16 cellular contexts compared by ENCODE assay signal in genomic region chr3:38643090-38643489, GRCh38. TPM values are rescaled to one million over a fixed set of nuclear protein-coding genes. Genes with fewer than 3 reads are reported as not detected.
DNase-seq lines count a peak whose midpoint lies in the region; ATAC-seq, FAIRE-seq and TF ChIP-seq lines count a peak whose summit lies in the region.
"Had no signal": no experiment of that assay in that cellular context is flagged by ENCODE, and none has a peak within 500 bp of the region (broad histone marks: within the 10 kb centered on the region; RNA-seq: fewer than 3 reads in every experiment).

No MANE protein-coding gene starts in this region.

- BruUV-seq in MCF 10A (replicated peaks; lab: Mats Ljungman, UMichigan) = no TSS peak

- no peaks in the 10 kb centered on the region for H3K27me3 Mint-ChIP-seq in MCF 10A (ENCODE audit: insufficient read depth, unreplicated experiment)

- no peaks in the 10 kb centered on the region for H3K9me3 Mint-ChIP-seq in MCF 10A (ENCODE audit: unreplicated experiment)

- no peaks in the 10 kb centered on the region for H3K4me1 Mint-ChIP-seq in MCF 10A (ENCODE audit: insufficient read depth, unreplicated experiment)

- H3K36me3 ChIP-seq in heart left ventricle (no peaks in the 10 kb centered on the region), H1 (ENCODE audit: control insufficient read depth in 2 of 4, insufficient read depth in 4 of 4, low read length in 3 of 4) (no peaks in the 10 kb centered on the region), neuronal stem cell (replicated peaks in 1 of 2; ENCODE audit: control insufficient read depth in 2 of 2, insufficient read depth in 2 of 2, low read length in 2 of 2) (no peaks in the 10 kb centered on the region), smooth muscle cell (ENCODE audit: low read depth) (no peaks in the 10 kb centered on the region)

- H3K14ac ChIP-seq in H1 (ENCODE audit: insufficient read length) (no peak overlapping the region), neuronal stem cell (ENCODE audit: low read length) (peak overlapping the region; percentile 49)

- H4K8ac ChIP-seq in H1 (ENCODE audit: extremely low read depth, insufficient read depth, low read length) = no peak overlapping the region; the same call in 1 of the 2 replicates
- no peak overlapping the region for H4K8ac ChIP-seq in neuronal stem cell (ENCODE audit: low read depth, low read length)

- intact Hi-C loops in heart left ventricle (cut with DNase I) (no loop called here), Right ventricle myocardium superior (cut with DNase I) (no loop called here), MCF 10A (cut with micrococcal nuclease) (no loop called here)

- no peak for TF ChIP-seq CTCF in heart left ventricle (IDR thresholded peaks at IDR 0.05)
- TF ChIP-seq CTCF in H1 (IDR thresholded peaks at IDR 0.05; ENCODE audit: control extremely low read depth in 1 of 3, insufficient read depth in 1 of 3, low read depth in 1 of 3, low read length in 3 of 3) = no peak
- TF ChIP-seq CTCF in MCF 10A (IDR thresholded peaks at IDR 0.05; ENCODE audit: unreplicated experiment) = no peak
- TF ChIP-seq CTCF in smooth muscle cell (IDR thresholded peaks at IDR 0.05; ENCODE audit: borderline replicate concordance, insufficient read depth, poor library complexity, severe bottlenecking) = no peak

- no peak overlapping the region for H3K23ac ChIP-seq in H1 (ENCODE audit: insufficient read length)
- H3K23ac ChIP-seq in neuronal stem cell (ENCODE audit: low read depth, low read length, poor library complexity) = no peak overlapping the region

- H3K27ac ChIP-seq in heart left ventricle = peak overlapping the region in 11 of 12 donors; percentile 16 to 98 (median 92)
- no peak overlapping the region for H3K27ac ChIP-seq in H1 (ENCODE audit: low read depth, low read length)
- no peak overlapping the region for H3K27ac ChIP-seq in neuronal stem cell (replicated peaks; ENCODE audit: low read length)
- H3K27ac ChIP-seq in smooth muscle cell (ENCODE audit: low read depth) = no peak overlapping the region
- H3K27ac ChIP-seq: C4-2B had no signal

- 66 to 81% (median 79%) methylated on average over 8 of the region's 8 CpGs for WGBS in heart left ventricle, 4 donors
- 84% methylated on average over 8 of the region's 8 CpGs; no CpG with 5 or more reads in 1 of the 2 experiments for WGBS in H1 (ENCODE audit: extremely low coverage in 1 of 2, insufficient coverage in 1 of 2, insufficient read length in 1 of 2, insufficient replicate concordance in 2 of 2, low coverage in 1 of 2, low lambda C conversion rate in 2 of 2, missing lambda C conversion rate in 1 of 2), 2 experiments
- no CpG with 5 or more reads among the region's 8 CpGs for WGBS in neuronal stem cell (ENCODE audit: extremely low coverage in 2 of 2, insufficient read length in 2 of 2, insufficient replicate concordance in 1 of 2), 2 donors
- 89% methylated on average over 8 of the region's 8 CpGs for WGBS in smooth muscle cell (ENCODE audit: low lambda C conversion rate)

- H3K79me1 ChIP-seq in H1 (ENCODE audit: low read depth, low read length) = 0 out of 2 replicates have a peak, but pooled peaks cover 9% of the 10 kb centered on the region
- H3K79me1 ChIP-seq in neuronal stem cell (ENCODE audit: low read depth, low read length) = no peaks in the 10 kb centered on the region

- no peak overlapping the region for H2BK20ac ChIP-seq in H1 (ENCODE audit: low read length)

- CTCF ChIA-PET in H1 (lab: Charles Lee; ENCODE audit: partially characterized antibody) (interaction anchor here (0.6 to 29.3 kb wide), 5 partner anchors 14 to 640 kb away, joined by 3 to 538 read pairs (median 21); no protein-coding TSS in a partner anchor), MCF 10A (lab: Yijun Ruan, JAX) (interaction anchor here (0.5 to 1.7 kb wide), 5 partner anchors 9 to 239 kb away, joined by 3 to 7 read pairs (median 6); no protein-coding TSS in a partner anchor)

- H4K91ac ChIP-seq in H1 (replicated peaks; ENCODE audit: insufficient read length, low read length) (no peak overlapping the region), neuronal stem cell (ENCODE audit: low read depth, low read length, poor library complexity) (no peak overlapping the region)

- H3K18ac ChIP-seq in H1 (ENCODE audit: extremely low read depth, low read length) (no peak overlapping the region), neuronal stem cell (ENCODE audit: low read length) (peak overlapping the region; percentile 31)

- H3K79me2 ChIP-seq in H1 (ENCODE audit: control insufficient read depth in 1 of 2, insufficient read depth in 2 of 2, low read length in 2 of 2) (no peaks in the 10 kb centered on the region; a peak in 1 of 4 replicates), smooth muscle cell (ENCODE audit: low read depth) (no peaks in the 10 kb centered on the region)

- no peak overlapping the region for H3K4ac ChIP-seq in H1 (replicated peaks; ENCODE audit: insufficient read length, low read depth, low read length)
- H3K4ac ChIP-seq in neuronal stem cell (ENCODE audit: low read length) = no peak overlapping the region

- H3K4me3 Mint-ChIP-seq in MCF 10A (ENCODE audit: unreplicated experiment) = no peak overlapping the region

- ATAC-seq in heart left ventricle (no peak), Right ventricle myocardium superior (ENCODE audit: poor library complexity) (no peak), GM18907 (IDR thresholded peaks at IDR 0.05; ENCODE audit: unreplicated experiment) (no peak)
- ATAC-seq: GM12878 had no signal

- H2BK5ac ChIP-seq in H1 (ENCODE audit: low read depth, low read length) (no peak overlapping the region), neuronal stem cell (ENCODE audit: low read length) (no peak overlapping the region)

- peaks cover 0 to 25% (median under 1%) of the 10 kb centered on the region in 9 donors for H3K27me3 ChIP-seq in heart left ventricle
- H3K27me3 ChIP-seq in H1 (replicated peaks in 1 of 4; ENCODE audit: control insufficient read depth in 3 of 4, extremely low read depth in 1 of 4, insufficient read depth in 3 of 4, low read length in 3 of 4) = peaks cover 0 to 8% (median 3%) of the 10 kb centered on the region in 4 experiments; a peak in 4 of 7 replicates
- H3K27me3 ChIP-seq in neuronal stem cell (ENCODE audit: control insufficient read depth in 3 of 3, insufficient read depth in 3 of 3, low read depth in 1 of 3, low read length in 3 of 3) = peaks cover 0 to 92% (median 6%) of the 10 kb centered on the region in 3 experiments
- peaks cover 53% of the 10 kb centered on the region for H3K27me3 ChIP-seq in smooth muscle cell (ENCODE audit: low read depth)

- H3K27ac Mint-ChIP-seq in MCF 10A (ENCODE audit: low read depth, unreplicated experiment) = no peak overlapping the region

- H2BK120ac ChIP-seq in H1 (replicated peaks; ENCODE audit: low read depth, low read length) (no peak overlapping the region), neuronal stem cell (ENCODE audit: low read depth, low read length) (no peak overlapping the region)

- H3K4me2 ChIP-seq in H1 (ENCODE audit: insufficient read depth in 1 of 2, low read depth in 2 of 2, low read length in 2 of 2) (no peak overlapping the region), neuronal stem cell (ENCODE audit: insufficient read depth, low read length, poor library complexity, severe bottlenecking) (no peak overlapping the region), smooth muscle cell (no peak overlapping the region)

- H3K56ac ChIP-seq in H1 (replicated peaks; ENCODE audit: insufficient read length, low read depth, low read length) = no peak overlapping the region

- no peak for TF ChIP-seq POLR2A in heart left ventricle (IDR thresholded peaks at IDR 0.05)
- TF ChIP-seq POLR2A in H1 (IDR thresholded peaks at IDR 0.05; ENCODE audit: control extremely low read depth in 1 of 2, low read depth in 2 of 2, low read length in 2 of 2) = no peak

- no peak for FAIRE-seq in H1 (lab: Jason Lieb, UNC)
- FAIRE-seq: GM12878 had no signal

- H2BK15ac ChIP-seq in H1 (ENCODE audit: low read length) = no peak overlapping the region
- no peak overlapping the region for H2BK15ac ChIP-seq in neuronal stem cell (ENCODE audit: low read length)

- no peak for TF ChIP-seq EP300 in H1 (IDR thresholded peaks at IDR 0.05; ENCODE audit: borderline replicate concordance in 1 of 2, low read depth in 2 of 2, low read length in 2 of 2)

- H3F3A ChIP-seq in smooth muscle cell (ENCODE audit: low read depth) = no peaks in the 10 kb centered on the region

- no peak overlapping the region for H4K5ac ChIP-seq in H1 (ENCODE audit: insufficient read length, low read depth, low read length)

- DNase-seq in heart left ventricle (peak in 1 of 5 donors; percentile 15), Right ventricle myocardium superior (no peak), H1 (ENCODE audit: low read depth in 1 of 2, low spot score in 2 of 2) (peak in 1 of 2 experiments; percentile 33), neuronal stem cell (ENCODE audit: low spot score) (no peak), MCF 10A (ENCODE audit: unreplicated experiment) (no peak), smooth muscle cell (lab: John Stamatoyannopoulos, UW; ENCODE audit: unreplicated experiment) (no peak)
- DNase-seq: DMS 273 treated with DMSO at 0.1 percent for 48 hours, GDM1, MM.1S, NCI-H1092 treated with DMSO at 0.1 percent for 48 hours, NCI-H2227 treated with DMSO at 0.1 percent for 48 hours, NCI-H524 treated with DMSO at 0.1 percent for 48 hours had no signal

- H4K20me1 ChIP-seq in H1 (replicated peaks in 1 of 2; ENCODE audit: control insufficient read depth in 1 of 2, insufficient read depth in 2 of 2, low read length in 2 of 2) (peaks cover 0 to 24% of the 10 kb centered on the region in 2 experiments), smooth muscle cell (ENCODE audit: low read depth) (no peaks in the 10 kb centered on the region)

- no peak for TF ChIP-seq RAD21 in H1 (IDR thresholded peaks at IDR 0.05 in 1 of 2, conservative IDR thresholded peaks at IDR 0.05 in 1 of 2; ENCODE audit: low read depth in 2 of 2, low read length in 2 of 2)

- H3K4me3 ChIP-seq in heart left ventricle = no peak overlapping the region
- no peak overlapping the region for H3K4me3 ChIP-seq in H1 (ENCODE audit: extremely low read depth in 1 of 4, insufficient read depth in 2 of 4, low read depth in 3 of 4, low read length in 4 of 4)
- H3K4me3 ChIP-seq in neuronal stem cell (ENCODE audit: low read length in 2 of 2) = no peak overlapping the region
- no peak overlapping the region for H3K4me3 ChIP-seq in smooth muscle cell
- H3K4me3 ChIP-seq: GM12878 had no signal

- no peaks in the 10 kb centered on the region; the same call in 1 of the 2 replicates for H3K23me2 ChIP-seq in H1 (ENCODE audit: low read depth, low read length)

- H2AFZ ChIP-seq in H1 (ENCODE audit: low read length) = no peak overlapping the region
- H2AFZ ChIP-seq in neuronal stem cell (ENCODE audit: low read length) = no peak overlapping the region
- no peak overlapping the region for H2AFZ ChIP-seq in smooth muscle cell (ENCODE audit: low read depth)

- H2AK5ac ChIP-seq in H1 (ENCODE audit: low read depth, low read length) (0 out of 2 replicates have a peak overlapping the region, but pooled peaks have one; percentile 26), neuronal stem cell (ENCODE audit: low read depth, low read length) (peak overlapping the region; percentile 16)

- H2BK12ac ChIP-seq in H1 (ENCODE audit: low read depth, low read length) (no peak overlapping the region), neuronal stem cell (ENCODE audit: low read length) (no peak overlapping the region)

- POLR2A ChIA-PET in H1 (lab: Charles Lee; ENCODE audit: partially characterized antibody) = interaction anchor here (1.3 to 1.5 kb wide), 2 partner anchors 9 to 15 kb away, joined by 3 read pairs; no protein-coding TSS in a partner anchor
- POLR2A ChIA-PET in MCF 10A (lab: Yijun Ruan, JAX) = no interaction called here

- H3K4me1 ChIP-seq in heart left ventricle (peaks cover 0 to 94% (median 23%) of the 10 kb centered on the region in 12 donors), H1 (replicated peaks in 1 of 4; ENCODE audit: control insufficient read depth in 3 of 4, insufficient read depth in 4 of 4, low read length in 3 of 4) (peaks cover 4 to 19% (median 8%) of the 10 kb centered on the region in 4 experiments), neuronal stem cell (ENCODE audit: control insufficient read depth in 2 of 2, insufficient read depth in 1 of 2, low read depth in 1 of 2, low read length in 2 of 2) (peaks cover 0 to 19% of the 10 kb centered on the region in 2 donors), smooth muscle cell (ENCODE audit: low read depth) (peaks cover 11% of the 10 kb centered on the region)

- H3K9ac ChIP-seq in H1 (replicated peaks in 1 of 4; ENCODE audit: extremely low read depth in 1 of 4, low read depth in 3 of 4, low read length in 3 of 4) (no peak overlapping the region), neuronal stem cell (ENCODE audit: low read depth, low read length, poor library complexity) (no peak overlapping the region), smooth muscle cell (ENCODE audit: low read depth) (no peak overlapping the region)

- H3K9me3 ChIP-seq in heart left ventricle (no peaks in the 10 kb centered on the region), H1 (ENCODE audit: insufficient read depth in 2 of 2, low read depth in 1 of 2, low read length in 1 of 2) (no peaks in the 10 kb centered on the region), neuronal stem cell (replicated peaks in 1 of 2; ENCODE audit: control insufficient read depth in 2 of 2, insufficient read depth in 1 of 2, low read depth in 1 of 2, low read length in 2 of 2) (no peaks in the 10 kb centered on the region), smooth muscle cell (replicated peaks; ENCODE audit: low read depth) (no peaks in the 10 kb centered on the region)

- peaks cover 5% of the 10 kb centered on the region for H3K36me3 Mint-ChIP-seq in MCF 10A (ENCODE audit: insufficient read depth, unreplicated experiment)

RNA-seq across cellular contexts. Expression of gene SCN5A, which starts 6.4 kb away (rescaled TPM):
- total RNA-seq in heart left ventricle (100 to 1,000 TPM; 133 to 242 (median 198) TPM), Right ventricle myocardium superior (162 TPM), MCF 10A (2022) (not detected in 2 replicates), smooth muscle cell (0.76 and 3.4 TPM in 2 replicates)
- polyA plus RNA-seq in heart left ventricle (10 to 100 TPM; 88.4 to 92.5 TPM), H1 (2011; rRNA removed) (4.8 and 6.8 TPM in 2 replicates), smooth muscle cell (0.93 and 1.6 TPM in 2 replicates)
- total RNA-seq in H1 (2021; fragmentation: NEBNext Ultra II Directional; extraction: Animal tissue kit (Norgen Biotek cat#: 25700)) = 11.4 and 16.5 TPM in 2 replicates
- polyA plus RNA-seq in H1 (2011; cell fraction: cytosol; rRNA removed) = 4.0 TPM
- 14.7 TPM for polyA plus RNA-seq in H1 (2011; cell fraction: nucleus; rRNA removed)
- polyA plus RNA-seq in H1 (2012, experiment 1 of 2) = 4.1 to 5.5 TPM (median 4.6 TPM) in 4 replicates
- polyA plus RNA-seq in H1 (2012, experiment 2 of 2) = 2.6 TPM
- 5.3 TPM for polyA plus RNA-seq in H1 (2013, experiment 1 of 2)
- polyA plus RNA-seq in H1 (2013, experiment 2 of 2) = 5.8 TPM
- polyA minus RNA-seq in H1 (2011; rRNA and poly(A)+ RNA removed) = 12.6 and 14.0 TPM in 2 replicates
- 5.4 TPM for polyA minus RNA-seq in H1 (2011; cell fraction: cytosol; rRNA and poly(A)+ RNA removed)
- polyA minus RNA-seq in H1 (2011; cell fraction: nucleus; rRNA and poly(A)+ RNA removed) = 14.3 TPM
- 1.3 TPM for polyA plus RNA-seq in neuronal stem cell (2013, experiment 1 of 2)
- polyA plus RNA-seq in neuronal stem cell (2013, experiment 2 of 2) = 1.5 TPM
- total RNA-seq: GM12878, HT-29 had no signal
- polyA plus RNA-seq: GM12878 had no signal

Comparison
In these comparisons a context has a peak if more than half of its experiments do, and no peak if none do; other contexts are left out.
1. H3K27ac ChIP-seq: peak in heart left ventricle (11 of 12); none in H1 (single experiment), neuronal stem cell (single experiment) and smooth muscle cell (single experiment).